Comparison of ENCODE assay signal across 13 cellular contexts in the genomic region with DNA sequence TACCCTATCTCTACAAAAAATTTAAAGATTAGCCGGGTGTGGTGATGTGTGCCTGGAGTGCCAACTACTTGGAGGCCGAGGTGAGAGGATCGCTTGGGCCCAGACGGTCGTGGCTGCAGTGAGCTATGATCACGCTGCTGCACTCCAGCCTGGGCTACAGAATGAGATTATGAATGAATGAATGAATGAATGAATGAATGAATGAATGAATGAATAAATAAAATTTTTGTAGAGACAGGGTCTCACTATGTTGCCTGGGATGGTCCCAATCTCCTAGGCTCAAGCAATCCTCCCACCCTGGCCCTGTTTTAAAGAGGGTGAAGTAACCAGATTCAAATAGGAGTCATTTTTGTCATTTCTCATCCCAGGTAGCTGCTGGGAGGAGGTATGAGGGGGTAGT.
"Had no signal": no experiment of that assay in that cellular context is flagged by ENCODE, and none has a peak within 500 bp of the region (broad histone marks: within the 10 kb centered on the region; RNA-seq: fewer than 3 reads in every experiment).

No MANE protein-coding gene starts in this region.

- H3K27ac ChIP-seq: adrenal gland, cardiac muscle cell, dorsolateral prefrontal cortex, neutrophil had no signal

- H3K4me3 Mint-ChIP-seq: stimulated activated naive B cell treated with anti-CD40 and anti-IgM and Interleukin-4, amounts not matched to agents 10 μg/mL and 1 μg/mL and 100 μg/mL, for 72 hours; type B pancreatic cell had no signal

- ATAC-seq: esophagus mucosa had no signal

- H3K9me3 ChIP-seq: adrenal gland, neutrophil had no signal

- H3K27ac Mint-ChIP-seq: stimulated activated naive B cell treated with anti-CD40 and anti-IgM and Interleukin-4, amounts not matched to agents 10 μg/mL and 1 μg/mL and 100 μg/mL, for 72 hours; type B pancreatic cell had no signal

- DNase-seq: activated CD4-positive, alpha-beta T cell treated with anti-CD3 and anti-CD28 coated beads for 4 hours; activated effector memory CD4-positive, alpha-beta T cell treated with anti-CD3 and anti-CD28 coated beads, Interleukin-2, amount 50 U/mL, for 16 hours; adrenal gland; dorsolateral prefrontal cortex; midbrain; retina; SIG-M5; stimulated activated CD4-positive, alpha-beta T cell treated with anti-CD3 and anti-CD28 coated beads, Interleukin-2, amount 100 ng/mL, for 48 hours; stimulated activated naive B cell treated with anti-CD40 and anti-IgM and Interleukin-4, amounts not matched to agents 10 μg/mL and 1 μg/mL and 100 μg/mL, for 72 hours had no signal

- H3K27me3 Mint-ChIP-seq: stimulated activated naive B cell treated with anti-CD40 and anti-IgM and Interleukin-4, amounts not matched to agents 10 μg/mL and 1 μg/mL and 100 μg/mL, for 72 hours; type B pancreatic cell had no signal

- H3K9me3 Mint-ChIP-seq: stimulated activated naive B cell treated with anti-CD40 and anti-IgM and Interleukin-4, amounts not matched to agents 10 μg/mL and 1 μg/mL and 100 μg/mL, for 72 hours had no signal
